Comparison of ENCODE assay signal across 21 cellular contexts in genomic region chr1:245880754-245881403, GRCh38.
DNase-seq lines count a peak whose midpoint lies in the region; ATAC-seq and TF ChIP-seq lines count a peak whose summit lies in the region.
"Had no signal": no experiment of that assay in that cellular context is flagged by ENCODE, and none has a peak within 500 bp of the region (broad histone marks: within the 10 kb centered on the region; RNA-seq: fewer than 3 reads in every experiment).

No MANE protein-coding gene starts in this region.

- H3K9me3 ChIP-seq in PC-3 (ENCODE audit: low read length), result no peaks in the 10 kb centered on the region
- H3K9me3 ChIP-seq: A549, lower lobe of right lung, uterus had no signal

- DNase-seq in HFFc6, result peak; percentile 78
- DNase-seq in brain microvascular endothelial cell, result peak; percentile 91
- DNase-seq in iris pigment epithelial cell (ENCODE audit: low read depth), result peak; percentile 99
- DNase-seq in activated CD4-positive, alpha-beta T cell treated with anti-CD3 and anti-CD28 coated beads, Interleukin-2, amount 10 ng/mL, durations not matched to agents 7 days and 5 days, result no peak
- no peak for DNase-seq in PC-3
- DNase-seq in nucleus accumbens (lab: John Stamatoyannopoulos, UW), result no peak
- DNase-seq: activated B cell treated with CpG ODN at 0.5 μM for 24 hours; activated naive CD4-positive, alpha-beta T cell treated with anti-CD3 and anti-CD28 coated beads, Interleukin-2, amount 50 U/mL, for 16 hours; KBM-7; lower lobe of right lung; NCI-H1105 treated with DMSO at 0.1 percent for 48 hours; NCI-H345; stimulated activated naive CD4-positive, alpha-beta T cell treated with Interleukin-2 at 50 U/mL for 16 hours; uterus had no signal

- H3K27me3 ChIP-seq in ACC112 (ENCODE audit: insufficient read depth, low read length) (no peaks in the 10 kb centered on the region), brain microvascular endothelial cell (replicated peaks) (no peaks in the 10 kb centered on the region), PC-3 (ENCODE audit: low read length) (no peaks in the 10 kb centered on the region)
- H3K27me3 ChIP-seq: uterus had no signal

- BruUV-seq in PC-3 (replicated peaks; lab: Mats Ljungman, UMichigan), result no TSS peak

- H2AFZ ChIP-seq in ACC112 (ENCODE audit: low read length, unreplicated experiment), result no peak overlapping the region
- no peak overlapping the region for H2AFZ ChIP-seq in PC-3 (ENCODE audit: low read length)
- H2AFZ ChIP-seq: GM23338 had no signal

- H3K36me3 Mint-ChIP-seq in HFFc6 (ENCODE audit: low read depth), result peaks cover 31% of the 10 kb centered on the region
- H3K36me3 Mint-ChIP-seq in activated CD4-positive, alpha-beta T cell treated with anti-CD3 and anti-CD28 coated beads, Interleukin-2, amount 10 ng/mL, durations not matched to agents 7 days and 5 days (ENCODE audit: low read depth), result no peaks in the 10 kb centered on the region

- H3F3A ChIP-seq in PC-3 (ENCODE audit: low read length, unreplicated experiment), result no peaks in the 10 kb centered on the region

- no peak overlapping the region for H3K4me3 ChIP-seq in ACC112 (ENCODE audit: low read depth, low read length)
- H3K4me3 ChIP-seq in brain microvascular endothelial cell (ENCODE audit: low read depth, low read length), result no peak overlapping the region
- no peak overlapping the region for H3K4me3 ChIP-seq in PC-3 (ENCODE audit: low read length)
- H3K4me3 ChIP-seq: A549, GM23338, lower lobe of right lung, SK-N-MC, uterus had no signal

- H3K9me3 Mint-ChIP-seq in HFFc6, result peaks cover 12% of the 10 kb centered on the region; the same call in 1 of the 2 replicates
- no peaks in the 10 kb centered on the region for H3K9me3 Mint-ChIP-seq in activated CD4-positive, alpha-beta T cell treated with anti-CD3 and anti-CD28 coated beads, Interleukin-2, amount 10 ng/mL, durations not matched to agents 7 days and 5 days
- H3K9me3 Mint-ChIP-seq: GM23338 had no signal

- TF ChIP-seq CTCF in HFFc6 (IDR thresholded peaks at IDR 0.05), result no peak
- TF ChIP-seq CTCF in brain microvascular endothelial cell (IDR thresholded peaks at IDR 0.05; ENCODE audit: low read depth, low read length, missing control alignments), result no peak
- TF ChIP-seq CTCF in PC-3 (conservative IDR thresholded peaks at IDR 0.05; ENCODE audit: low read depth, low read length), result no peak

- H3K36me3 ChIP-seq in ACC112 (ENCODE audit: insufficient read depth, low read length), result no peaks in the 10 kb centered on the region
- no peaks in the 10 kb centered on the region for H3K36me3 ChIP-seq in brain microvascular endothelial cell (replicated peaks)
- no peaks in the 10 kb centered on the region for H3K36me3 ChIP-seq in PC-3 (ENCODE audit: low read depth, low read length)
- H3K36me3 ChIP-seq: lower lobe of right lung, uterus had no signal

- no peaks in the 10 kb centered on the region for H3K27me3 Mint-ChIP-seq in HFFc6 (ENCODE audit: insufficient read depth)
- no peaks in the 10 kb centered on the region for H3K27me3 Mint-ChIP-seq in activated CD4-positive, alpha-beta T cell treated with anti-CD3 and anti-CD28 coated beads, Interleukin-2, amount 10 ng/mL, durations not matched to agents 7 days and 5 days
- H3K27me3 Mint-ChIP-seq: activated B cell treated with CpG ODN at 0.5 μM for 24 hours had no signal

- H3K27ac ChIP-seq in ACC112 (ENCODE audit: low read depth, low read length) (peak overlapping the region; percentile 55), brain microvascular endothelial cell (peak overlapping the region; percentile 69), PC-3 (ENCODE audit: low read length) (no peak overlapping the region)
- H3K27ac ChIP-seq: A549, epithelial cell of prostate, lower lobe of right lung, SK-N-MC, uterus had no signal

- CTCF ChIA-PET in activated CD4-positive, alpha-beta T cell treated with anti-CD3 and anti-CD28 coated beads, Interleukin-2, amount 10 ng/mL, durations not matched to agents 7 days and 5 days (lab: Charles Lee), result no interaction called here
- CTCF ChIA-PET in PC-3 (lab: Charles Lee), result no interaction called here

- H3K9me2 ChIP-seq in PC-3 (replicated peaks; ENCODE audit: low read length), result no peaks in the 10 kb centered on the region

- H4K20me1 ChIP-seq in PC-3 (ENCODE audit: low read length), result no peaks in the 10 kb centered on the region

- no peak overlapping the region for H3K9ac ChIP-seq in PC-3 (ENCODE audit: low read length)

- H3K27ac Mint-ChIP-seq in HFFc6, result peak overlapping the region; percentile 38
- no peak overlapping the region for H3K27ac Mint-ChIP-seq in activated CD4-positive, alpha-beta T cell treated with anti-CD3 and anti-CD28 coated beads, Interleukin-2, amount 10 ng/mL, durations not matched to agents 7 days and 5 days
- H3K27ac Mint-ChIP-seq: activated B cell treated with CpG ODN at 0.5 μM for 24 hours, GM23338 had no signal

- H3K79me2 ChIP-seq in ACC112 (ENCODE audit: control insufficient read depth, insufficient read depth, low read length, unreplicated experiment), result no peaks in the 10 kb centered on the region
- no peaks in the 10 kb centered on the region for H3K79me2 ChIP-seq in PC-3 (ENCODE audit: low read length)

- POLR2A ChIA-PET in activated CD4-positive, alpha-beta T cell treated with anti-CD3 and anti-CD28 coated beads, Interleukin-2, amount 10 ng/mL, durations not matched to agents 7 days and 5 days (lab: Charles Lee), result no interaction called here
- POLR2A ChIA-PET in PC-3 (lab: Charles Lee; ENCODE audit: unreplicated experiment), result no interaction called here

- no peak overlapping the region for H3K4me2 ChIP-seq in PC-3 (ENCODE audit: low read length)
- H3K4me2 ChIP-seq: A549, GM23338 had no signal

- ATAC-seq in GM21825 (IDR thresholded peaks at IDR 0.05; ENCODE audit: unreplicated experiment) (no peak), PC-3 (no peak)
- ATAC-seq: A549, GM23338 had no signal

- H3K4me3 Mint-ChIP-seq in HFFc6, result no peak overlapping the region
- H3K4me3 Mint-ChIP-seq in activated CD4-positive, alpha-beta T cell treated with anti-CD3 and anti-CD28 coated beads, Interleukin-2, amount 10 ng/mL, durations not matched to agents 7 days and 5 days, result no peak overlapping the region
- H3K4me3 Mint-ChIP-seq: activated B cell treated with CpG ODN at 0.5 μM for 24 hours, GM23338, neural crest cell had no signal

- in situ Hi-C loops in brain microvascular endothelial cell (cut with HindIII; ENCODE audit: low pct_ligation_motif_present, low sequenced_read_pairs), result no loop called here

- intact Hi-C loops in PC-3 (cut with micrococcal nuclease), result loop anchor here (10.0 kb wide), 1 partner anchor 726 kb away; the partner anchor contains the start of gene KIF26B

- peaks cover 18% of the 10 kb centered on the region for H3K4me1 ChIP-seq in ACC112 (ENCODE audit: control insufficient read depth, insufficient read depth, low read length, unreplicated experiment)
- H3K4me1 ChIP-seq in PC-3 (ENCODE audit: insufficient read depth, low read length), result no peaks in the 10 kb centered on the region
- H3K4me1 ChIP-seq: A549, uterus had no signal

- peaks cover 22% of the 10 kb centered on the region for H3K4me1 Mint-ChIP-seq in HFFc6 (ENCODE audit: low read depth)
- H3K4me1 Mint-ChIP-seq in activated CD4-positive, alpha-beta T cell treated with anti-CD3 and anti-CD28 coated beads, Interleukin-2, amount 10 ng/mL, durations not matched to agents 7 days and 5 days, result no peaks in the 10 kb centered on the region
- H3K4me1 Mint-ChIP-seq: activated B cell treated with CpG ODN at 0.5 μM for 24 hours, GM23338, neural crest cell had no signal

Comparison
In these comparisons a context has a peak if more than half of its experiments do, and no peak if none do; other contexts are left out.
1. DNase-seq: peak in HFFc6 (single experiment), brain microvascular endothelial cell (single experiment) and iris pigment epithelial cell (single experiment); none in activated CD4-positive, alpha-beta T cell treated with anti-CD3 and anti-CD28 coated beads, Interleukin-2, amount 10 ng/mL, durations not matched to agents 7 days and 5 days (single experiment), PC-3 (single experiment) and nucleus accumbens (0 of 56).